Comparison of ENCODE assay signal across 12 cellular contexts in genomic region chr17:37430051-37430591, GRCh38. TPM values are rescaled to one million over a fixed set of nuclear protein-coding genes. Genes with fewer than 3 reads are reported as not detected.
DNase-seq lines count a peak whose midpoint lies in the region; ATAC-seq and TF ChIP-seq lines count a peak whose summit lies in the region.
"Had no signal": no experiment of that assay in that cellular context is flagged by ENCODE, and none has a peak within 500 bp of the region (broad histone marks: within the 10 kb centered on the region; RNA-seq: fewer than 3 reads in every experiment).

No MANE protein-coding gene starts in this region.

- no peaks in the 10 kb centered on the region for H3K9me3 Mint-ChIP-seq in CD8-positive, alpha-beta T cell

- no peak overlapping the region for H3K4me3 ChIP-seq in CD8-positive, alpha-beta T cell (ENCODE audit: low read depth, low read length)
- H3K4me3 ChIP-seq in HUES64 (ENCODE audit: low read length) = no peak overlapping the region
- peak overlapping the region; percentile 33 for H3K4me3 ChIP-seq in adipocyte (ENCODE audit: low read length)

- no peaks in the 10 kb centered on the region for H3K27me3 ChIP-seq in CD8-positive, alpha-beta T cell (ENCODE audit: insufficient read depth, low read length)
- H3K27me3 ChIP-seq in HUES64 (ENCODE audit: insufficient read depth, low read length) (no peaks in the 10 kb centered on the region), adipocyte (replicated peaks; ENCODE audit: control insufficient read depth, insufficient read depth, low read length) (no peaks in the 10 kb centered on the region)

- no peak overlapping the region for H3K9ac ChIP-seq in HUES64 (ENCODE audit: low read depth, low read length)
- H3K9ac ChIP-seq in adipocyte (ENCODE audit: low read length) = peak overlapping the region; percentile 27

- H3K4me1 ChIP-seq in CD8-positive, alpha-beta T cell (ENCODE audit: insufficient read depth, low read length) = no peaks in the 10 kb centered on the region
- H3K4me1 ChIP-seq in HUES64 (ENCODE audit: insufficient read depth, low read length) (no peaks in the 10 kb centered on the region), adipocyte (ENCODE audit: control insufficient read depth, insufficient read depth, low read length) (peaks cover 21% of the 10 kb centered on the region)

- no peaks in the 10 kb centered on the region for H3K27me3 Mint-ChIP-seq in CD8-positive, alpha-beta T cell (ENCODE audit: low read depth)

- ATAC-seq in CD8-positive, alpha-beta T cell = no peak

- POLR2A ChIA-PET in CD8-positive, alpha-beta T cell (lab: Charles Lee) = no interaction called here

- 77% methylated on average over 1 of the region's 1 CpG for WGBS in HUES64

- H3K4me1 Mint-ChIP-seq in CD8-positive, alpha-beta T cell (ENCODE audit: low read depth) = peaks cover 2% of the 10 kb centered on the region

- no peak overlapping the region for H3K4me3 Mint-ChIP-seq in CD8-positive, alpha-beta T cell

- intact Hi-C loops in CD8-positive, alpha-beta T cell (cut with DNase I, micrococcal nuclease) = no loop called here

- no peak overlapping the region for H3K27ac ChIP-seq in CD8-positive, alpha-beta T cell (ENCODE audit: low read depth, low read length)
- H3K27ac ChIP-seq in HUES64 (ENCODE audit: low read depth, low read length) = 0 out of 2 replicates have a peak overlapping the region, but pooled peaks have one; percentile 24

- H3K27ac Mint-ChIP-seq in CD8-positive, alpha-beta T cell = peak overlapping the region; percentile 23

- no peak for TF ChIP-seq CTCF in CD8-positive, alpha-beta T cell (IDR thresholded peaks at IDR 0.05)

- no peak for DNase-seq in CD8-positive, alpha-beta T cell
- peak; percentile 46 for DNase-seq in adipocyte (ENCODE audit: low read depth)
- DNase-seq in myocyte (ENCODE audit: low read depth) = peak; percentile 25
- no peak for DNase-seq in CD1c-positive myeloid dendritic cell (ENCODE audit: extremely low spot score)
- DNase-seq in effector CD8-positive, alpha-beta T cell (lab: John Stamatoyannopoulos, UW) = no peak
- no peak for DNase-seq in Kasumi-1 (lab: John Stamatoyannopoulos, UW)
- no peak for DNase-seq in GM19240 (ENCODE audit: insufficient read length, low spot score)
- DNase-seq: DMS79, substantia nigra had no signal

- peaks cover 15% of the 10 kb centered on the region for H3K36me3 ChIP-seq in CD8-positive, alpha-beta T cell (ENCODE audit: insufficient read depth, low read length)
- peaks cover 61% of the 10 kb centered on the region for H3K36me3 ChIP-seq in HUES64 (ENCODE audit: insufficient read depth, low read length)
- peaks cover 39% of the 10 kb centered on the region for H3K36me3 ChIP-seq in adipocyte (ENCODE audit: control insufficient read depth, insufficient read depth, low read length, severe bottlenecking)

- CTCF ChIA-PET in CD8-positive, alpha-beta T cell (lab: Charles Lee) = interaction anchor here (0.6 to 1.0 kb wide), 3 partner anchors 10 to 672 kb away, joined by 3 read pairs; no protein-coding TSS in a partner anchor

- no peaks in the 10 kb centered on the region for H3K9me3 ChIP-seq in CD8-positive, alpha-beta T cell (ENCODE audit: low read length)
- H3K9me3 ChIP-seq in HUES64 (ENCODE audit: insufficient read depth, low read depth, low read length) (no peaks in the 10 kb centered on the region), adipocyte (ENCODE audit: control insufficient read depth, low read length) (no peaks in the 10 kb centered on the region)

- H3K36me3 Mint-ChIP-seq in CD8-positive, alpha-beta T cell = peaks cover 83% of the 10 kb centered on the region

RNA-seq across cellular contexts. Expression of gene TADA2A, which starts 23.4 kb away (rescaled TPM):
- 10 to 100 TPM in 1 of 2 experiments, 1 to 10 TPM in 1; 5.3 to 11.1 TPM for total RNA-seq in CD8-positive, alpha-beta T cell
- polyA plus RNA-seq in HUES64 (2013, experiment 1 of 2) = 11.5 TPM
- 12.0 TPM for polyA plus RNA-seq in HUES64 (2013, experiment 2 of 2)
- total RNA-seq in myocyte = 10.6 and 23.6 TPM in 2 replicates
- 9.6 TPM for polyA plus RNA-seq in myocyte (2012)

RNA-seq across cellular contexts. Expression of gene ACACA, which starts 23.5 kb away (rescaled TPM):
- 10 to 100 TPM; 30.7 to 34.2 TPM for total RNA-seq in CD8-positive, alpha-beta T cell
- polyA plus RNA-seq in HUES64 (2013, experiment 1 of 2) = 64.8 TPM
- 75.1 TPM for polyA plus RNA-seq in HUES64 (2013, experiment 2 of 2)
- total RNA-seq in myocyte = 33.0 and 45.9 TPM in 2 replicates
- polyA plus RNA-seq in myocyte (2012) = 38.3 TPM

RNA-seq across cellular contexts. Expression of gene C17orf78, which starts 54.3 kb away (rescaled TPM):
- total RNA-seq in CD8-positive, alpha-beta T cell = not detected
- not detected for polyA plus RNA-seq in HUES64 (2013, experiment 1 of 2)
- polyA plus RNA-seq in HUES64 (2013, experiment 2 of 2) = not detected
- not detected in 2 replicates for total RNA-seq in myocyte
- 0.10 TPM for polyA plus RNA-seq in myocyte (2012)
- total RNA-seq: liver, skeletal muscle tissue had no signal
- polyA plus RNA-seq: liver had no signal

RNA-seq across cellular contexts. Expression of gene DUSP14, which starts 59.6 kb away (rescaled TPM):
- 1 to 10 TPM; 5.5 to 6.8 TPM for total RNA-seq in CD8-positive, alpha-beta T cell
- polyA plus RNA-seq in HUES64 (2013, experiment 1 of 2) = 16.7 TPM
- polyA plus RNA-seq in HUES64 (2013, experiment 2 of 2) = 18.6 TPM
- 40.4 and 80.2 TPM in 2 replicates for total RNA-seq in myocyte
- 56.9 TPM for polyA plus RNA-seq in myocyte (2012)

Comparison
In these comparisons a context has a peak if more than half of its experiments do, and no peak if none do; other contexts are left out.
1. DNase-seq: peak in adipocyte (single experiment) and myocyte (single experiment); none in CD8-positive, alpha-beta T cell (0 of 7), CD1c-positive myeloid dendritic cell (single experiment), effector CD8-positive, alpha-beta T cell (single experiment), Kasumi-1 (0 of 2) and GM19240 (single experiment).